24 cellular contexts compared by ENCODE assay signal in genomic region chr15:68518785-68519430, GRCh38. TPM values are rescaled to one million over a fixed set of nuclear protein-coding genes. Genes with fewer than 3 reads are reported as not detected.
DNase-seq lines count a peak whose midpoint lies in the region; ATAC-seq, FAIRE-seq and TF ChIP-seq lines count a peak whose summit lies in the region.
"Had no signal": no experiment of that assay in that cellular context is flagged by ENCODE, and none has a peak within 500 bp of the region (broad histone marks: within the 10 kb centered on the region; RNA-seq: fewer than 3 reads in every experiment).

No MANE protein-coding gene starts in this region.

- H3K4me1 Mint-ChIP-seq in osteocyte (ENCODE audit: unreplicated experiment) = peaks cover 82% of the 10 kb centered on the region
- H3K4me1 Mint-ChIP-seq: CD4-positive, alpha-beta memory T cell had no signal

- H3K4me1 ChIP-seq in BLaER1 = peaks cover 31% of the 10 kb centered on the region
- H3K4me1 ChIP-seq: body of pancreas, parathyroid adenoma, upper lobe of left lung had no signal

- peak overlapping the region; percentile 87 for H3K27ac Mint-ChIP-seq in osteocyte (ENCODE audit: unreplicated experiment)
- H3K27ac Mint-ChIP-seq: CD4-positive, alpha-beta memory T cell; HFFc6; naive thymus-derived CD4-positive, alpha-beta T cell had no signal

- no peak for FAIRE-seq in bronchial epithelial cell (lab: Jason Lieb, UNC)
- no peak for FAIRE-seq in GM19239 (lab: Jason Lieb, UNC)

- H3K9me3 ChIP-seq in BLaER1 = no peaks in the 10 kb centered on the region
- H3K9me3 ChIP-seq: body of pancreas, sigmoid colon, upper lobe of left lung had no signal

- no peaks in the 10 kb centered on the region for H3K27me3 ChIP-seq in BLaER1
- H3K27me3 ChIP-seq in bronchial epithelial cell (ENCODE audit: control insufficient read depth, insufficient read depth, low read length) = no peaks in the 10 kb centered on the region
- H3K27me3 ChIP-seq: body of pancreas, sigmoid colon, upper lobe of left lung had no signal

- H3K4me3 ChIP-seq in BLaER1 = 0 out of 2 replicates have a peak overlapping the region, but pooled peaks have one; percentile 16
- no peak overlapping the region for H3K4me3 ChIP-seq in bronchial epithelial cell (ENCODE audit: low read depth, low read length)
- H3K4me3 ChIP-seq: body of pancreas, coronary artery, sigmoid colon, upper lobe of left lung had no signal

- H4K20me1 ChIP-seq in BLaER1 = no peaks in the 10 kb centered on the region

- no peaks in the 10 kb centered on the region for H3K27me3 Mint-ChIP-seq in osteocyte (ENCODE audit: unreplicated experiment)

- H3K9ac ChIP-seq in BLaER1 = peak overlapping the region; percentile 39
- H3K9ac ChIP-seq: parathyroid adenoma had no signal

- no peaks in the 10 kb centered on the region for H3K9me3 Mint-ChIP-seq in osteocyte (ENCODE audit: unreplicated experiment)

- H3K4me3 Mint-ChIP-seq in osteocyte (ENCODE audit: unreplicated experiment) = no peak overlapping the region
- H3K4me3 Mint-ChIP-seq: CD4-positive, alpha-beta memory T cell; HFFc6; naive thymus-derived CD4-positive, alpha-beta T cell had no signal

- peaks cover 8% of the 10 kb centered on the region for H3K36me3 Mint-ChIP-seq in osteocyte (ENCODE audit: unreplicated experiment)
- H3K36me3 Mint-ChIP-seq: CD4-positive, alpha-beta memory T cell had no signal

- TF ChIP-seq CTCF in bronchial epithelial cell (IDR thresholded peaks at IDR 0.05; ENCODE audit: insufficient read depth, low read length, severe bottlenecking) (no peak), osteocyte (IDR thresholded peaks at IDR 0.05) (no peak)

- H3K4me2 ChIP-seq in BLaER1 = peak overlapping the region; percentile 86

- H3K36me3 ChIP-seq in BLaER1 (no peaks in the 10 kb centered on the region), bronchial epithelial cell (ENCODE audit: control insufficient read depth, insufficient read depth, low read length) (no peaks in the 10 kb centered on the region)
- H3K36me3 ChIP-seq: sigmoid colon, upper lobe of left lung had no signal

- DNase-seq in MV-4-11 (lab: John Stamatoyannopoulos, UW) = peak; percentile 13
- peak; percentile 44 for DNase-seq in bronchial epithelial cell (ENCODE audit: low read depth)
- no peak for DNase-seq in osteocyte (ENCODE audit: extremely low spot score, unreplicated experiment)
- no peak for DNase-seq in GF-D8 (lab: John Stamatoyannopoulos, UW)
- DNase-seq in GM19239 (ENCODE audit: insufficient read length, low spot score) = no peak
- DNase-seq in 8988T = no peak
- DNase-seq: activated CD4-positive, CD25-positive, alpha-beta regulatory T cell; activated naive CD4-positive, alpha-beta T cell treated with anti-CD3 and anti-CD28 coated beads, Interleukin-2, amount 50 U/mL, for 16 hours; activated T-cell treated with anti-CD3 and anti-CD28 coated beads, Interleukin-2, amount 50 U/mL, for 48 hours; body of pancreas; CD4-positive, alpha-beta memory T cell; HFFc6; kidney glomerular epithelial cell; naive thymus-derived CD4-positive, alpha-beta T cell; NCI-H69; SIG-M5; sigmoid colon; stimulated activated naive CD8-positive, alpha-beta T cell treated with anti-CD3 and anti-CD28 coated beads, Interleukin-15, Interleukin-2, amounts not matched to agents 100 U/mL and 50 U/mL, for 24 hours; T-helper 2 cell; upper lobe of left lung had no signal

- ATAC-seq in HG03565 (IDR thresholded peaks at IDR 0.05; ENCODE audit: unreplicated experiment) = no peak
- ATAC-seq: body of pancreas; naive thymus-derived CD4-positive, alpha-beta T cell; stimulated activated naive CD8-positive, alpha-beta T cell treated with anti-CD3 and anti-CD28 coated beads, Interleukin-15, Interleukin-2, amounts not matched to agents 100 U/mL and 50 U/mL, for 24 hours had no signal

- peak overlapping the region; percentile 73 for H3K27ac ChIP-seq in BLaER1
- H3K27ac ChIP-seq: body of pancreas, parathyroid adenoma had no signal

RNA-seq across cellular contexts. Expression of gene CORO2B, which starts 59.9 kb away (rescaled TPM):
- total RNA-seq in bronchial epithelial cell (under 0.01 TPM in 1 of 2 replicates, not detected in the other), osteocyte (21.8 and 22.6 TPM in 2 replicates)
- total RNA-seq: CD4-positive, alpha-beta memory T cell had no signal

Comparison
In these comparisons a context has a peak if more than half of its experiments do, and no peak if none do; other contexts are left out.
1. DNase-seq: peak in MV-4-11 (single experiment) and bronchial epithelial cell (single experiment); none in osteocyte (single experiment), GF-D8 (single experiment), GM19239 (single experiment) and 8988T (single experiment).
2. RNA of gene CORO2B, which starts 59.9 kb away (total RNA-seq): 21.8 to 22.6 TPM in osteocyte; under 0.01 TPM in bronchial epithelial cell; every median in the first group is over 10 times any median in the second.